In the genomic region with DNA sequence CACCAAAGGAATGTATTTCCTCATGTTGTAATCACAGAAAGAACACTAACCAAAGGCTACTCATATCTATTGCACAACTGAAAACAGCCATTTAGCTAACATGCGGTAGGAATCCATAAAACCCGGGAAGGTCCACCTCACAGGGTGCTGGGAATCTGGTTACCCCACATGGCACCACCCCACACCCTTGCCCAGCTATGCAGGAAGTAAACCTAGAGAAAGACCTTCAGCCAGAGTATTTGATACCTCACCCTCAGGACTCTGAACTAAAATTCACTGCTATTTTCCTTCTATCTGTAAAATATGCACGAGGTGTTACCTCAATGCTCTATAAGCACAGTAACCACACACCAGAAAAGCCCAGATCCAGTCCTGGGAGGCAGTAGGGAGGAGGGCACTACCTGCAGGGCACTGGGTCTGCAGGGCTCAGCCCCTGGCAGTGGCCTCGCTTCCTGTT, we compare ENCODE assay signal across 8 cellular contexts. TPM values are rescaled to one million over a fixed set of nuclear protein-coding genes. Genes with fewer than 3 reads are reported as not detected.
A peak's percentile ranks its signal among the peaks of the same experiment; 100 is the strongest.
DNase-seq lines count a peak whose midpoint lies in the region; ATAC-seq and TF ChIP-seq lines count a peak whose summit lies in the region.

No MANE protein-coding gene starts in this region.

- WGBS in transverse colon (ENCODE audit: low coverage in 1 of 2), 2 donors, result 19 to 48% methylated on average over 2 to 4 of the region's 4 CpGs

- H3K4me1 ChIP-seq in transverse colon, result peaks cover 4 to 41% (median 15%) of the 10 kb centered on the region in 4 donors

- in situ Hi-C loops in transverse colon (cut with MboI; ENCODE audit: low pct_ligation_motif_present in 1 of 4, low pct_unique_long_range_greater_than_20kb in 1 of 4, low sequenced_read_pairs in 3 of 4), result loop anchor here in 1 of 4 donors (10.0 kb wide), 1 partner anchor 47 kb away; the partner anchor contains the start of gene PTPN2

- POLR2A ChIA-PET in GM10248 (lab: Yijun Ruan, JAX), result no interaction called here

- CTCF ChIA-PET in GM10248 (lab: Yijun Ruan, JAX), result no interaction called here

- TF ChIP-seq EP300 in transverse colon (IDR thresholded peaks at IDR 0.05; ENCODE audit: low read depth), result no peak

- no peaks in the 10 kb centered on the region for H3K27me3 ChIP-seq in transverse colon

- peak overlapping the region in 1 of 4 donors; percentile 21 for H3K4me3 ChIP-seq in transverse colon

- peaks cover 0 to 10% (median 2%) of the 10 kb centered on the region in 4 donors for H3K36me3 ChIP-seq in transverse colon

- peak; percentile 97 for ATAC-seq in left colon

- TF ChIP-seq CTCF in GM10248 (IDR thresholded peaks at IDR 0.05; ENCODE audit: control extremely low read depth, extremely low read depth, low read depth, missing control alignments) (no peak), transverse colon (IDR thresholded peaks at IDR 0.05) (no peak)

- peak; percentile 26 for DNase-seq in GM10248 (ENCODE audit: extremely low spot score)
- peak; percentile 98 for DNase-seq in NCI-H226
- peak; percentile 76 for DNase-seq in astrocyte of the hippocampus (ENCODE audit: low read depth, low spot score)
- peak; percentile 71 to 90 for DNase-seq in left colon
- peak; percentile 81 for DNase-seq in transverse colon
- no peak for DNase-seq in ecto neural progenitor cell (ENCODE audit: low spot score)
- DNase-seq in Ammon's horn (ENCODE audit: low spot score), result no peak
- no peak for DNase-seq in KG1 (lab: John Stamatoyannopoulos, UW)

- TF ChIP-seq POLR2A in transverse colon (IDR thresholded peaks at IDR 0.05), result peak; percentile 38

- H3K9me3 ChIP-seq in transverse colon, result no peaks in the 10 kb centered on the region

- peak overlapping the region; percentile 79 to 83 (median 80) for H3K27ac ChIP-seq in transverse colon

- intact Hi-C loops in left colon (cut with DNase I, micrococcal nuclease) (loop anchor here in 1 of 2 donors (10.0 kb wide), 1 partner anchor 47 kb away; the partner anchor contains the start of gene PTPN2), transverse colon (cut with DNase I; ENCODE audit: low total_unique reads) (no loop called here)

RNA-seq across cellular contexts. Expression of gene PTPN2, which starts 45.8 kb away (rescaled TPM):
- 10 to 100 TPM; 34.0 to 35.4 TPM for total RNA-seq in left colon
- total RNA-seq in transverse colon, result 10 to 100 TPM; 10.5 to 65.7 (median 46.1) TPM

Comparison
In these comparisons a context has a peak if more than half of its experiments do, and no peak if none do; other contexts are left out.
1. DNase-seq: peak in GM10248 (single experiment), NCI-H226 (single experiment), astrocyte of the hippocampus (single experiment), left colon (2 of 2) and transverse colon (single experiment); none in ecto neural progenitor cell (single experiment), Ammon's horn (single experiment) and KG1 (single experiment).